Comparison of ENCODE assay signal across 2 cellular contexts in genomic region chr17:18301081-18301480, GRCh38.
TF ChIP-seq lines count a peak whose summit lies in the region.

No MANE protein-coding gene starts in this region.

TF ChIP-seq in HepG2, 621 proteins besides CTCF, POLR2A, EP300 and RAD21:
- TF ChIP-seq TBL1XR1 (IDR thresholded peaks at IDR 0.05; ENCODE audit: borderline replicate concordance, low read length, partially characterized antibody) (no peak), ZBTB40 (IDR thresholded peaks at IDR 0.05) (no peak), ZBTB40 (CRISPR knock-in tag; IDR thresholded peaks at IDR 0.05) (no peak), ZUFSP (CRISPR knock-in tag; IDR thresholded peaks at IDR 0.05; ENCODE audit: borderline replicate concordance) (no peak), REPIN1 (CRISPR knock-in tag; IDR thresholded peaks at IDR 0.05; ENCODE audit: borderline replicate concordance, low read depth) (no peak), IRF1 (CRISPR knock-in tag; IDR thresholded peaks at IDR 0.05; ENCODE audit: low read depth) (no peak), E2F2 (CRISPR knock-in tag; IDR thresholded peaks at IDR 0.05; ENCODE audit: borderline replicate concordance) (no peak)

TF ChIP-seq in endothelial cell of umbilical vein, 7 proteins besides CTCF, POLR2A, EP300 and RAD21:
- TF ChIP-seq MAX (IDR thresholded peaks at IDR 0.05; ENCODE audit: insufficient read depth, insufficient read length) = no peak
- peak; percentile 47 for TF ChIP-seq FOS (IDR thresholded peaks at IDR 0.05; ENCODE audit: borderline replicate concordance, insufficient read depth, low read length)
- peak; percentile 71 for TF ChIP-seq POLR2AphosphoS5 (IDR thresholded peaks at IDR 0.05; ENCODE audit: insufficient read depth, low read depth, low read length)
